Comparison of ENCODE assay signal across 8 cellular contexts in genomic region chr9:35660966-35661413, GRCh38. TPM values are rescaled to one million over a fixed set of nuclear protein-coding genes. Genes with fewer than 3 reads are reported as not detected.
A peak's percentile ranks its signal among the peaks of the same experiment; 100 is the strongest.
DNase-seq lines count a peak whose midpoint lies in the region; ATAC-seq and TF ChIP-seq lines count a peak whose summit lies in the region.

No MANE protein-coding gene starts in this region.

- DNase-seq in DMS53 (lab: John Stamatoyannopoulos, UW), result peak; percentile 53
- DNase-seq in NB4 (ENCODE audit: low read depth), result no peak
- no peak for DNase-seq in effector memory CD4-positive, alpha-beta T cell
- DNase-seq in osteoblast (ENCODE audit: insufficient read length, low spot score, missing footprints), result no peak
- no peak for DNase-seq in HAP-1 (ENCODE audit: low spot score in 2 of 2)
- no peak for DNase-seq in NCI-H226
- no peak for DNase-seq in activated T-cell treated with anti-CD3 and anti-CD28 coated beads, Interleukin-2, amount 50 U/mL, for 72 hours
- no peak for DNase-seq in activated CD4-positive, CD25-positive, alpha-beta regulatory T cell treated with anti-CD3 and anti-CD28 coated beads, Interleukin-2, amount 50 U/mL, for 72 hours

- H3K27ac ChIP-seq in effector memory CD4-positive, alpha-beta T cell (ENCODE audit: insufficient read depth, low read length, poor library complexity, severe bottlenecking), result peak overlapping the region; percentile 100
- peak overlapping the region; percentile 100 for H3K27ac ChIP-seq in osteoblast (ENCODE audit: low read depth, low read length)

- H3K4me1 Mint-ChIP-seq in activated T-cell treated with anti-CD3 and anti-CD28 coated beads, Interleukin-2, amount 50 U/mL, for 72 hours (ENCODE audit: low read depth), result peaks cover 90% of the 10 kb centered on the region

- no peaks in the 10 kb centered on the region for H4K20me1 ChIP-seq in osteoblast (ENCODE audit: insufficient read depth, low read length)

- H3K4me3 ChIP-seq in NB4 (ENCODE audit: low read depth, low read length) (no peak overlapping the region), osteoblast (ENCODE audit: insufficient read depth, low read length) (no peak overlapping the region), HAP-1 (no peak overlapping the region)
- no peak overlapping the region for H3K4me3 ChIP-seq in effector memory CD4-positive, alpha-beta T cell (ENCODE audit: insufficient read depth, low read depth, low read length, poor library complexity, severe bottlenecking)

- no peak overlapping the region for H3K4me2 ChIP-seq in osteoblast (ENCODE audit: insufficient read depth, low read length)

- peak; percentile 4 for TF ChIP-seq CTCF in NB4 (IDR thresholded peaks at IDR 0.05; ENCODE audit: low read depth, low read length)
- TF ChIP-seq CTCF in osteoblast (IDR thresholded peaks at IDR 0.05; ENCODE audit: extremely low read depth, low read depth, low read length), result peak; percentile 52

- no peak overlapping the region for H2AFZ ChIP-seq in osteoblast (ENCODE audit: low read length)

- H3K4me1 ChIP-seq in effector memory CD4-positive, alpha-beta T cell (ENCODE audit: control insufficient read depth, insufficient read depth, low read length, poor library complexity, severe bottlenecking), result peaks cover 56% of the 10 kb centered on the region
- H3K4me1 ChIP-seq in osteoblast (ENCODE audit: insufficient read depth, low read length), result peaks cover 34% of the 10 kb centered on the region
- peaks cover 25% of the 10 kb centered on the region for H3K4me1 ChIP-seq in HAP-1

- H3K36me3 ChIP-seq in effector memory CD4-positive, alpha-beta T cell (ENCODE audit: control insufficient read depth, insufficient read depth, low read length), result no peaks in the 10 kb centered on the region
- H3K36me3 ChIP-seq in osteoblast (ENCODE audit: insufficient read depth, low read length), result peaks cover 22% of the 10 kb centered on the region
- peaks cover 40% of the 10 kb centered on the region for H3K36me3 ChIP-seq in HAP-1 (replicated peaks)

- H3K27me3 ChIP-seq in effector memory CD4-positive, alpha-beta T cell (replicated peaks; ENCODE audit: control insufficient read depth, insufficient read depth, low read length, poor library complexity, severe bottlenecking), result no peaks in the 10 kb centered on the region
- H3K27me3 ChIP-seq in osteoblast (ENCODE audit: insufficient read depth, low read length) (no peaks in the 10 kb centered on the region), HAP-1 (ENCODE audit: low read depth) (no peaks in the 10 kb centered on the region)

- peaks cover 4% of the 10 kb centered on the region for H3K27me3 Mint-ChIP-seq in activated T-cell treated with anti-CD3 and anti-CD28 coated beads, Interleukin-2, amount 50 U/mL, for 72 hours (ENCODE audit: low read depth)

- no peak overlapping the region for H3K27ac Mint-ChIP-seq in activated T-cell treated with anti-CD3 and anti-CD28 coated beads, Interleukin-2, amount 50 U/mL, for 72 hours

- no peak for TF ChIP-seq POLR2A in NB4 (IDR thresholded peaks at IDR 0.05; ENCODE audit: extremely low read depth, insufficient read length)

- H3K79me2 ChIP-seq in osteoblast (ENCODE audit: insufficient read depth, low read length), result peaks cover 10% of the 10 kb centered on the region

- no peaks in the 10 kb centered on the region for H3K9me3 Mint-ChIP-seq in activated T-cell treated with anti-CD3 and anti-CD28 coated beads, Interleukin-2, amount 50 U/mL, for 72 hours

- no peak for ATAC-seq in activated T-cell treated with anti-CD3 and anti-CD28 coated beads, Interleukin-2, amount 50 U/mL, for 72 hours (replicated peaks in 1 of 2)

- no peaks in the 10 kb centered on the region for H3K9me3 ChIP-seq in effector memory CD4-positive, alpha-beta T cell (ENCODE audit: control insufficient read depth, low read length)
- H3K9me3 ChIP-seq in osteoblast (ENCODE audit: low read depth, low read length) (no peaks in the 10 kb centered on the region), HAP-1 (no peaks in the 10 kb centered on the region)

- H3K4me3 Mint-ChIP-seq in activated T-cell treated with anti-CD3 and anti-CD28 coated beads, Interleukin-2, amount 50 U/mL, for 72 hours, result peak overlapping the region in 1 of 2 donors; percentile 51

- H3K36me3 Mint-ChIP-seq in activated T-cell treated with anti-CD3 and anti-CD28 coated beads, Interleukin-2, amount 50 U/mL, for 72 hours (ENCODE audit: insufficient read depth in 2 of 2), result peaks cover 4 to 9% of the 10 kb centered on the region in 2 donors

- in situ Hi-C loops in HAP-1 (cut with MboI; ENCODE audit: low sequenced_read_pairs), result no loop called here

RNA-seq across cellular contexts. Expression of gene CCDC107, which starts 2.9 kb away (rescaled TPM):
- 10.6 and 15.6 TPM in 2 replicates for total RNA-seq in osteoblast
- 10 to 100 TPM in 1 of 2 donors, 1 to 10 TPM in 1; 9.5 to 10.8 TPM for total RNA-seq in activated T-cell treated with anti-CD3 and anti-CD28 coated beads, Interleukin-2, amount 50 U/mL, for 72 hours

RNA-seq across cellular contexts. Expression of gene RMRP, which starts 3.2 kb away (rescaled TPM):
- total RNA-seq in osteoblast, result 88,726 and 110,601 TPM in 2 replicates
- total RNA-seq in activated T-cell treated with anti-CD3 and anti-CD28 coated beads, Interleukin-2, amount 50 U/mL, for 72 hours, result 1,000 to 10,000 TPM; 5,353 to 9,709 TPM

RNA-seq across cellular contexts. Expression of gene ARHGEF39, which starts 4.0 kb away (rescaled TPM):
- 0.36 and 0.88 TPM in 2 replicates for total RNA-seq in osteoblast
- total RNA-seq in activated T-cell treated with anti-CD3 and anti-CD28 coated beads, Interleukin-2, amount 50 U/mL, for 72 hours, result 10 to 100 TPM; 12.0 to 15.1 TPM

RNA-seq across cellular contexts. Expression of gene SIT1, which starts 10.3 kb away (rescaled TPM):
- total RNA-seq in osteoblast, result 0.36 TPM in 1 of 2 replicates, not detected in the other
- 10 to 100 TPM; 61.4 to 65.6 TPM for total RNA-seq in activated T-cell treated with anti-CD3 and anti-CD28 coated beads, Interleukin-2, amount 50 U/mL, for 72 hours

RNA-seq across cellular contexts. Expression of gene CA9, which starts 12.7 kb away (rescaled TPM):
- total RNA-seq in osteoblast, result not detected in 2 replicates
- total RNA-seq in activated T-cell treated with anti-CD3 and anti-CD28 coated beads, Interleukin-2, amount 50 U/mL, for 72 hours, result 1 to 10 TPM in 1 of 2 donors, under 1 TPM in 1; 0.65 to 1.6 TPM
